2 cellular contexts compared by ENCODE assay signal in genomic region chr9:121707477-121708424, GRCh38.
A peak's percentile ranks its signal among the peaks of the same experiment; 100 is the strongest.
TF ChIP-seq lines count a peak whose summit lies in the region.

No MANE protein-coding gene starts in this region.

TF ChIP-seq in HEK293, 187 proteins besides CTCF, POLR2A, EP300 and RAD21 (continued from another document):
- TF ChIP-seq IKZF3 (tag by site-specific recombination; IDR thresholded peaks at IDR 0.05), result no peak
- no peak for TF ChIP-seq ZNF623 (tag by site-specific recombination; IDR thresholded peaks at IDR 0.05)
- TF ChIP-seq ZNF555 (tag by site-specific recombination; conservative IDR thresholded peaks at IDR 0.05), result no peak
- no peak for TF ChIP-seq ZNF830 (tag by site-specific recombination; IDR thresholded peaks at IDR 0.05; ENCODE audit: low read depth)
- TF ChIP-seq, protein P1, sequence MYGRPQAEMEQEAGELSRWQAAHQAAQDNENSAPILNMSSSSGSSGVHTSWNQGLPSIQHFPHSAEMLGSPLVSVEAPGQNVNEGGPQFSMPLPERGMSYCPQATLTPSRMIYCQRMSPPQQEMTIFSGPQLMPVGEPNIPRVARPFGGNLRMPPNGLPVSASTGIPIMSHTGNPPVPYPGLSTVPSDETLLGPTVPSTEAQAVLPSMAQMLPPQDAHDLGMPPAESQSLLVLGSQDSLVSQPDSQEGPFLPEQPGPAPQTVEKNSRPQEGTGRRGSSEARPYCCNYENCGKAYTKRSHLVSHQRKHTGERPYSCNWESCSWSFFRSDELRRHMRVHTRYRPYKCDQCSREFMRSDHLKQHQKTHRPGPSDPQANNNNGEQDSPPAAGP (tag by site-specific recombination; IDR thresholded peaks at IDR 0.05), result no peak
- TF ChIP-seq ZNF10 (tag by site-specific recombination; IDR thresholded peaks at IDR 0.05), result 0 out of 2 replicates have a peak, but pooled peaks have one; percentile 16
- TF ChIP-seq, protein P2, sequence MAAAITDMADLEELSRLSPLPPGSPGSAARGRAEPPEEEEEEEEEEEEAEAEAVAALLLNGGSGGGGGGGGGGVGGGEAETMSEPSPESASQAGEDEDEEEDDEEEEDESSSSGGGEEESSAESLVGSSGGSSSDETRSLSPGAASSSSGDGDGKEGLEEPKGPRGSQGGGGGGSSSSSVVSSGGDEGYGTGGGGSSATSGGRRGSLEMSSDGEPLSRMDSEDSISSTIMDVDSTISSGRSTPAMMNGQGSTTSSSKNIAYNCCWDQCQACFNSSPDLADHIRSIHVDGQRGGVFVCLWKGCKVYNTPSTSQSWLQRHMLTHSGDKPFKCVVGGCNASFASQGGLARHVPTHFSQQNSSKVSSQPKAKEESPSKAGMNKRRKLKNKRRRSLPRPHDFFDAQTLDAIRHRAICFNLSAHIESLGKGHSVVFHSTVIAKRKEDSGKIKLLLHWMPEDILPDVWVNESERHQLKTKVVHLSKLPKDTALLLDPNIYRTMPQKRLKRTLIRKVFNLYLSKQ (tag by site-specific recombination; IDR thresholded peaks at IDR 0.05; ENCODE audit: borderline replicate concordance), result no peak

TF ChIP-seq in IMR-90, 13 proteins besides CTCF, POLR2A, EP300 and RAD21 (continued from another document):
- no peak for TF ChIP-seq MAFK (IDR thresholded peaks at IDR 0.05; ENCODE audit: low read depth, low read length)
- no peak for TF ChIP-seq MAZ (IDR thresholded peaks at IDR 0.05; ENCODE audit: borderline replicate concordance, low read depth, low read length)
- no peak for TF ChIP-seq BHLHE40 (IDR thresholded peaks at IDR 0.05; ENCODE audit: low read depth, low read length)
- no peak for TF ChIP-seq RCOR1 (IDR thresholded peaks at IDR 0.05; ENCODE audit: insufficient replicate concordance, low read length)
